ENCODE assay signal across 8 cellular contexts in genomic region chr17:43006639-43007551, GRCh38. TPM values are rescaled to one million over a fixed set of nuclear protein-coding genes. Genes with fewer than 3 reads are reported as not detected.
DNase-seq lines count a peak whose midpoint lies in the region; ATAC-seq and TF ChIP-seq lines count a peak whose summit lies in the region.

Gene IFI35 (plus strand): TSS chr17:43006784. CDS start chr17:43006948, 164 bp downstream.

- peak within 1 kb of the TSS; percentile 99 for H3K4me3 Mint-ChIP-seq in activated T-cell treated with anti-CD3 and anti-CD28 coated beads, Interleukin-2, amount 50 U/mL, for 24 hours

- peak within 1 kb of the TSS; percentile 100 for H3K27ac Mint-ChIP-seq in activated T-cell treated with anti-CD3 and anti-CD28 coated beads, Interleukin-2, amount 50 U/mL, for 24 hours

- no peaks in the 10 kb centered on the region for H3K9me3 Mint-ChIP-seq in activated T-cell treated with anti-CD3 and anti-CD28 coated beads, Interleukin-2, amount 50 U/mL, for 24 hours

- H3K4me1 ChIP-seq in esophagus (ENCODE audit: control insufficient read depth in 2 of 2, insufficient read depth in 2 of 2, low read length in 1 of 2) (peaks cover 0 to 3% of the 10 kb centered on the region in 2 donors), muscle layer of duodenum (ENCODE audit: control insufficient read depth in 1 of 2, insufficient read depth in 2 of 2, low read length in 2 of 2) (peaks cover 0 to 4% of the 10 kb centered on the region in 2 donors)

- H3K9me3 ChIP-seq in esophagus (ENCODE audit: control insufficient read depth in 2 of 2, insufficient read depth in 1 of 2, low read depth in 1 of 2, low read length in 1 of 2) (no peaks in the 10 kb centered on the region), muscle layer of duodenum (ENCODE audit: control insufficient read depth in 1 of 2, low read length in 2 of 2) (no peaks in the 10 kb centered on the region)

- H3K27ac ChIP-seq in esophagus (ENCODE audit: low read depth in 2 of 2, low read length in 1 of 2) (peak within 1 kb of the TSS; percentile 91 to 94), muscle layer of duodenum (ENCODE audit: low read length) (peak within 1 kb of the TSS; percentile 98)

- no peaks in the 10 kb centered on the region for H3K27me3 Mint-ChIP-seq in activated T-cell treated with anti-CD3 and anti-CD28 coated beads, Interleukin-2, amount 50 U/mL, for 24 hours

- peaks cover 49% of the 10 kb centered on the region for H3K4me1 Mint-ChIP-seq in activated T-cell treated with anti-CD3 and anti-CD28 coated beads, Interleukin-2, amount 50 U/mL, for 24 hours (ENCODE audit: low read depth)

- H3K36me3 Mint-ChIP-seq in activated T-cell treated with anti-CD3 and anti-CD28 coated beads, Interleukin-2, amount 50 U/mL, for 24 hours (ENCODE audit: low read depth): peaks cover 58% of the 10 kb centered on the region

- DNase-seq in A172 (ENCODE audit: low spot score): peak; percentile 86
- DNase-seq in activated T-cell treated with anti-CD3 and anti-CD28 coated beads, Interleukin-2, amount 50 U/mL, for 24 hours: peak; percentile 88
- DNase-seq in stimulated activated CD8-positive, alpha-beta memory T cell treated with anti-CD3 and anti-CD28 coated beads, Interleukin-7, amount 100 ng/mL, for 48 hours (ENCODE audit: extremely low read depth in 1 of 2, low read depth in 1 of 2): peak; percentile 72 to 83

- H3K36me3 ChIP-seq in esophagus (ENCODE audit: control insufficient read depth in 2 of 2, insufficient read depth in 2 of 2, low read length in 1 of 2) (peaks cover 9 to 10% of the 10 kb centered on the region in 2 donors), muscle layer of duodenum (ENCODE audit: control insufficient read depth in 1 of 2, insufficient read depth in 2 of 2, low read length in 2 of 2) (peaks cover 12 to 19% of the 10 kb centered on the region in 2 donors)

- ATAC-seq in GM18517 (IDR thresholded peaks at IDR 0.05; ENCODE audit: unreplicated experiment) (peak; percentile 77), HG03439 (IDR thresholded peaks at IDR 0.05; ENCODE audit: unreplicated experiment) (peak; percentile 80)

- H3K27me3 ChIP-seq in esophagus (ENCODE audit: control insufficient read depth in 1 of 2, insufficient read depth in 2 of 2, low read length in 2 of 2) (no peaks in the 10 kb centered on the region), muscle layer of duodenum (ENCODE audit: low read depth, low read length) (no peaks in the 10 kb centered on the region)

- peak within 1 kb of the TSS; percentile 51 to 56 for H3K4me3 ChIP-seq in esophagus (ENCODE audit: low read depth in 1 of 2, low read length in 2 of 2)
- H3K4me3 ChIP-seq in muscle layer of duodenum (ENCODE audit: low read depth in 1 of 2, low read length in 2 of 2): peak within 1 kb of the TSS; percentile 80 to 97

- WGBS in esophagus, 2 donors: 22 to 25% methylated on average over 18 of the region's 18 CpGs

TF ChIP-seq in PFSK-1, 5 proteins besides CTCF, POLR2A, EP300 and RAD21:
- TF ChIP-seq POLR2AphosphoS5 (IDR thresholded peaks at IDR 0.05; ENCODE audit: low read depth, low read length) (peak; percentile 65), SIN3A (IDR thresholded peaks at IDR 0.05; ENCODE audit: borderline replicate concordance, insufficient read depth, low read length) (no peak)

RNA-seq across cellular contexts. Expression of gene IFI35, which starts in this region (rescaled TPM):
- 79.5 and 84.2 TPM in 2 replicates for total RNA-seq in A172 (2014; rRNA removed; shearing (Covaris generic))
- polyA plus RNA-seq in PFSK-1 (2012; ENCODE audit: insufficient read length, low read depth): 30.4 TPM
- 1 to 10 TPM; 7.4 to 9.0 TPM for polyA plus RNA-seq in esophagus

Comparison
In these comparisons a context has a peak if more than half of its experiments do, and no peak if none do; other contexts are left out.
1. Peak in every context shown above with its lines: DNase-seq, ATAC-seq, H3K4me3 ChIP-seq and H3K27ac ChIP-seq.